ENCODE assay signal across 1 cellular context in genomic region chr17:45172541-45173286, GRCh38.
TF ChIP-seq lines count a peak whose summit lies in the region.

No MANE protein-coding gene starts in this region.

TF ChIP-seq in HepG2, 621 proteins besides CTCF, POLR2A, EP300 and RAD21 (continued from another document and continues in another):
- peak; percentile 97 for TF ChIP-seq ZNF691 (CRISPR knock-in tag; IDR thresholded peaks at IDR 0.05; ENCODE audit: borderline replicate concordance, low read depth)
- no peak for TF ChIP-seq ZNF749 (CRISPR knock-in tag; IDR thresholded peaks at IDR 0.05; ENCODE audit: borderline replicate concordance)
- TF ChIP-seq MIXL1 (CRISPR knock-in tag; IDR thresholded peaks at IDR 0.05), result 0 out of 2 replicates have a peak, but pooled peaks have one; percentile 34
- peak; percentile 23; the same call in 1 of the 2 replicates for TF ChIP-seq ZHX2 (IDR thresholded peaks at IDR 0.05; ENCODE audit: low read depth)
- no peak for TF ChIP-seq ZHX2 (CRISPR knock-in tag; IDR thresholded peaks at IDR 0.05; ENCODE audit: borderline replicate concordance)
- TF ChIP-seq ETV6 (CRISPR knock-in tag; conservative IDR thresholded peaks at IDR 0.05), result peak; percentile 45; the same call in 1 of the 2 replicates
- peak; percentile 60; the same call in 1 of the 2 replicates for TF ChIP-seq ZNF276 (CRISPR knock-in tag; IDR thresholded peaks at IDR 0.05; ENCODE audit: low read depth)
- peak; percentile 82 for TF ChIP-seq MEIS1 (CRISPR knock-in tag; IDR thresholded peaks at IDR 0.05; ENCODE audit: borderline replicate concordance)
- peak; percentile 14; the same call in 1 of the 2 replicates for TF ChIP-seq ZSCAN22 (CRISPR knock-in tag; IDR thresholded peaks at IDR 0.05)
- 0 out of 2 replicates have a peak, but pooled peaks have one; percentile 62 for TF ChIP-seq KDM6A (CRISPR knock-in tag; IDR thresholded peaks at IDR 0.05; ENCODE audit: low read depth)
- 0 out of 2 replicates have a peak, but pooled peaks have one; percentile 56 for TF ChIP-seq EEA1 (CRISPR knock-in tag; IDR thresholded peaks at IDR 0.05; ENCODE audit: borderline replicate concordance)
- peak; percentile 64 for TF ChIP-seq HOXA3 (CRISPR knock-in tag; IDR thresholded peaks at IDR 0.05)
- TF ChIP-seq NR0B2 (CRISPR knock-in tag; IDR thresholded peaks at IDR 0.05), result no peak
- no peak for TF ChIP-seq TAF15 (IDR thresholded peaks at IDR 0.05; ENCODE audit: low read depth, low read length, poor library complexity, severe bottlenecking)
- 0 out of 2 replicates have a peak, but pooled peaks have one; percentile 17 for TF ChIP-seq ZNF280D (CRISPR knock-in tag; IDR thresholded peaks at IDR 0.05)
- TF ChIP-seq SKI (IDR thresholded peaks at IDR 0.05; ENCODE audit: partially characterized antibody), result no peak
- no peak for TF ChIP-seq SOX6 (IDR thresholded peaks at IDR 0.05)
- TF ChIP-seq SOX6 (CRISPR knock-in tag; IDR thresholded peaks at IDR 0.05), result peak; percentile 37; the same call in 1 of the 2 replicates
- TF ChIP-seq ZNF24 (IDR thresholded peaks at IDR 0.05), result no peak
- TF ChIP-seq ZKSCAN8 (CRISPR knock-in tag; IDR thresholded peaks at IDR 0.05; ENCODE audit: borderline replicate concordance), result peak; percentile 77; the same call in 1 of the 2 replicates
- no peak for TF ChIP-seq ZBTB34 (CRISPR knock-in tag; IDR thresholded peaks at IDR 0.05)
- peak; percentile 26; the same call in 1 of the 2 replicates for TF ChIP-seq SP5 (CRISPR knock-in tag; IDR thresholded peaks at IDR 0.05; ENCODE audit: borderline replicate concordance, low read depth)
- peak; percentile 65; the same call in 1 of the 2 replicates for TF ChIP-seq ZBTB38 (CRISPR knock-in tag; IDR thresholded peaks at IDR 0.05)
- peak; percentile 19; the same call in 1 of the 2 replicates for TF ChIP-seq ZBTB1 (CRISPR knock-in tag; IDR thresholded peaks at IDR 0.05; ENCODE audit: borderline replicate concordance)
- no peak for TF ChIP-seq THAP9 (CRISPR knock-in tag; IDR thresholded peaks at IDR 0.05; ENCODE audit: borderline replicate concordance)
- TF ChIP-seq GABPA (IDR thresholded peaks at IDR 0.05; ENCODE audit: low read depth, low read length), result peak; percentile 60
- TF ChIP-seq GABPA (CRISPR knock-in tag; IDR thresholded peaks at IDR 0.05; ENCODE audit: low read depth), result peak; percentile 91
- no peak for TF ChIP-seq FOXO4 (CRISPR knock-in tag; conservative IDR thresholded peaks at IDR 0.05)
- TF ChIP-seq ZNF788 (CRISPR knock-in tag; IDR thresholded peaks at IDR 0.05; ENCODE audit: borderline replicate concordance), result peak; percentile 71; the same call in 1 of the 2 replicates
- TF ChIP-seq HOMEZ (CRISPR knock-in tag; IDR thresholded peaks at IDR 0.05; ENCODE audit: low read depth), result no peak
- no peak; the same call in 1 of the 2 replicates for TF ChIP-seq REPIN1 (CRISPR knock-in tag; IDR thresholded peaks at IDR 0.05; ENCODE audit: borderline replicate concordance, low read depth)
- TF ChIP-seq SRSF9 (IDR thresholded peaks at IDR 0.05; ENCODE audit: borderline replicate concordance, insufficient read depth, low read depth, low read length, poor library complexity, severe bottlenecking), result no peak
- peak; percentile 77; the same call in 1 of the 2 replicates for TF ChIP-seq RXRB (CRISPR knock-in tag; IDR thresholded peaks at IDR 0.05; ENCODE audit: borderline replicate concordance)
- TF ChIP-seq ZNF343 (CRISPR knock-in tag; IDR thresholded peaks at IDR 0.05), result peak; percentile 76; the same call in 1 of the 2 replicates
- TF ChIP-seq CENPT (CRISPR knock-in tag; IDR thresholded peaks at IDR 0.05; ENCODE audit: low read depth), result no peak
- TF ChIP-seq ZNF740 (CRISPR knock-in tag; IDR thresholded peaks at IDR 0.05), result peak; percentile 100
- TF ChIP-seq ZNF253 (CRISPR knock-in tag; IDR thresholded peaks at IDR 0.05; ENCODE audit: borderline replicate concordance), result no peak
